ENCODE assay signal across 10 cellular contexts in the genomic region with DNA sequence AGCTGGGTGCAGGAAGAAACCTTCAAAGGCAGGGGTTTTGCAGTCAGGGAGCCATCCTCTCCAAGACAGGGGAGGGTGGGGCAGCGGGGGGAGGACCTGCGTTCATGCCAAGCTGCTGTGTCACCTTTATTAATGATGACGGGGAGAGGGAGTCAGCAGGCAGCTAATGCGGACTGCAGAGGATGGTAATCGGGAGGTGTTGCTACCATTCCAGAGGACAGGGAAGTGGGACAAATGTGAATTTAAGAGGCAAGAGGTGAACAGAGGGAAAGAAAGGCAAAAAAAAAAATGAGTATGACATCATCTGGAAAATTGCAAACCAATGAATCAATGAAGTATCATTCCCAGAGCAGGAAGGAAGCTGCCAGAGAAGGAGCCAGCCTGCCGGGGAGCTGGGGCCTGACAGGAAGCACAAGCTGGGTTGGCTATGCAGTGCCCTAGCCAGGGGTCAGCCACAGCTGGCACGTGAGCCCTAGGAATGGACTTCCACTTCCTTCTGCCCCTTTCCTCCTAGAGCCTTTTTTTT. TPM values are rescaled to one million over a fixed set of nuclear protein-coding genes. Genes with fewer than 3 reads are reported as not detected.
DNase-seq lines count a peak whose midpoint lies in the region; ATAC-seq and TF ChIP-seq lines count a peak whose summit lies in the region.
"Had no signal": no experiment of that assay in that cellular context is flagged by ENCODE, and none has a peak within 500 bp of the region (broad histone marks: within the 10 kb centered on the region; RNA-seq: fewer than 3 reads in every experiment).

No MANE protein-coding gene starts in this region.

- H3K4me1 ChIP-seq in HCT116 (ENCODE audit: control insufficient read depth in 1 of 2, insufficient read depth in 2 of 2, low read length in 2 of 2) (peaks cover 0 to 9% of the 10 kb centered on the region in 2 experiments; a peak in 2 of 4 replicates), right cardiac atrium (ENCODE audit: control insufficient read depth, insufficient read depth, low read length) (peaks cover 1% of the 10 kb centered on the region)

- H3K36me3 Mint-ChIP-seq in WTC11 (no peaks in the 10 kb centered on the region), glutamatergic neuron (ENCODE audit: unreplicated experiment) (no peaks in the 10 kb centered on the region)
- peaks cover 48% of the 10 kb centered on the region for H3K36me3 Mint-ChIP-seq in stimulated activated memory B cell treated with anti-CD40 and anti-IgM and Interleukin-4, amounts not matched to agents 10 μg/mL and 1 μg/mL and 100 μg/mL, for 72 hours

- no TSS peak for BruUV-seq in HCT116 (replicated peaks; lab: Mats Ljungman, UMichigan)

- H3K36me3 ChIP-seq in HCT116 (ENCODE audit: control insufficient read depth in 1 of 2, insufficient read depth in 2 of 2, low read length in 2 of 2): no peaks in the 10 kb centered on the region
- H3K36me3 ChIP-seq: HAP-1 had no signal

- intact Hi-C loops in HCT116 (cut with micrococcal nuclease): no loop called here
- intact Hi-C loops in right cardiac atrium (cut with DNase I): no loop called here

- RAD21 ChIA-PET in HCT116 (lab: Charles Lee; ENCODE audit: low non-redundant PET in 1 of 2, low total read pairs in 2 of 2, uncharacterized antibody in 2 of 2, unreplicated experiment in 2 of 2): no interaction called here

- TF ChIP-seq RAD21 in HCT116 (IDR thresholded peaks at IDR 0.05; ENCODE audit: low read depth): no peak

- H3K9me3 ChIP-seq in HCT116 (ENCODE audit: control insufficient read depth in 1 of 2, insufficient read depth in 1 of 2, low read depth in 1 of 2, low read length in 2 of 2): no peaks in the 10 kb centered on the region
- no peaks in the 10 kb centered on the region for H3K9me3 ChIP-seq in right cardiac atrium (ENCODE audit: control insufficient read depth, low read length)
- H3K9me3 ChIP-seq: HAP-1 had no signal

- no peak for DNase-seq in HCT116 (ENCODE audit: low read depth, low spot score)
- DNase-seq in WTC11 (ENCODE audit: low spot score): no peak
- peak; percentile 33 to 76 (median 66) for DNase-seq in right cardiac atrium
- DNase-seq in stimulated activated naive CD8-positive, alpha-beta T cell treated with anti-CD3 and anti-CD28 coated beads, Interleukin-15, amount 100 ng/mL, for 72 hours: no peak
- no peak for DNase-seq in NOMO-1 treated with DMSO at 0.1 percent for 48 hours (lab: John Stamatoyannopoulos, UW; ENCODE audit: unreplicated experiment)
- DNase-seq in glutamatergic neuron: no peak
- DNase-seq: activated CD8-positive, alpha-beta memory T cell treated with anti-CD3 and anti-CD28 coated beads, Interleukin-2, amount 10 ng/mL, durations not matched to agents 7 days and 5 days had no signal

- H3K27ac Mint-ChIP-seq in WTC11 (no peak overlapping the region), glutamatergic neuron (ENCODE audit: unreplicated experiment) (no peak overlapping the region)
- H3K27ac Mint-ChIP-seq in stimulated activated memory B cell treated with anti-CD40 and anti-IgM and Interleukin-4, amounts not matched to agents 10 μg/mL and 1 μg/mL and 100 μg/mL, for 72 hours: peak overlapping the region; percentile 42
- no peak overlapping the region for H3K27ac Mint-ChIP-seq in stimulated activated naive CD8-positive, alpha-beta T cell treated with anti-CD3 and anti-CD28 coated beads, Interleukin-15, amount 100 ng/mL, for 72 hours
- H3K27ac Mint-ChIP-seq: activated CD8-positive, alpha-beta memory T cell treated with anti-CD3 and anti-CD28 coated beads, Interleukin-2, amount 10 ng/mL, durations not matched to agents 7 days and 5 days had no signal

- no peak overlapping the region for H3K9ac ChIP-seq in HCT116 (ENCODE audit: low read length)

- POLR2A ChIA-PET in HCT116 (lab: Charles Lee): no interaction called here
- POLR2A ChIA-PET in WTC11 (lab: Charles Lee): interaction anchor here (1.4 kb wide), 1 partner anchor 22 kb away, joined by 4 read pairs; no protein-coding TSS in a partner anchor

- ATAC-seq in HCT116 (peak; percentile 44; the same call in 1 of the 2 replicates), WTC11 (peak; percentile 53), right cardiac atrium (peak; percentile 51 to 80), GM19351 (IDR thresholded peaks at IDR 0.05; ENCODE audit: unreplicated experiment) (no peak)
- no peak for ATAC-seq in stimulated activated memory B cell treated with anti-CD40 and anti-IgM and Interleukin-4, amounts not matched to agents 10 μg/mL and 1 μg/mL and 100 μg/mL, for 72 hours
- ATAC-seq in stimulated activated naive CD8-positive, alpha-beta T cell treated with anti-CD3 and anti-CD28 coated beads, Interleukin-15, amount 100 ng/mL, for 72 hours: no peak
- ATAC-seq: activated CD8-positive, alpha-beta memory T cell treated with anti-CD3 and anti-CD28 coated beads, Interleukin-2, amount 10 ng/mL, durations not matched to agents 7 days and 5 days had no signal

- H3K79me2 ChIP-seq in HCT116 (ENCODE audit: insufficient read depth, low read length): no peaks in the 10 kb centered on the region

- TF ChIP-seq POLR2A in HCT116 (IDR thresholded peaks at IDR 0.05; ENCODE audit: borderline replicate concordance, extremely low read depth, insufficient read depth, insufficient read length): no peak

- TF ChIP-seq CTCF in HCT116 (IDR thresholded peaks at IDR 0.05 in 2 of 3, conservative IDR thresholded peaks at IDR 0.05 in 1 of 3; ENCODE audit: borderline replicate concordance in 1 of 3, insufficient read depth in 1 of 3, low read depth in 2 of 3, low read length in 2 of 3) (no peak), WTC11 (IDR thresholded peaks at IDR 0.05) (no peak), glutamatergic neuron (IDR thresholded peaks at IDR 0.05; ENCODE audit: partially characterized antibody, unreplicated experiment) (no peak)

- no peak overlapping the region for H2AFZ ChIP-seq in HCT116 (ENCODE audit: low read depth, low read length, poor library complexity, severe bottlenecking)

- peak overlapping the region; percentile 36; the same call in 1 of the 2 replicates for H3K4me2 ChIP-seq in HCT116 (ENCODE audit: low read length)

- H3K4me1 Mint-ChIP-seq in WTC11 (peaks cover 9% of the 10 kb centered on the region), glutamatergic neuron (ENCODE audit: low read depth, unreplicated experiment) (peaks cover 2% of the 10 kb centered on the region)
- peaks cover 18% of the 10 kb centered on the region for H3K4me1 Mint-ChIP-seq in stimulated activated memory B cell treated with anti-CD40 and anti-IgM and Interleukin-4, amounts not matched to agents 10 μg/mL and 1 μg/mL and 100 μg/mL, for 72 hours
- no peaks in the 10 kb centered on the region for H3K4me1 Mint-ChIP-seq in stimulated activated naive CD8-positive, alpha-beta T cell treated with anti-CD3 and anti-CD28 coated beads, Interleukin-15, amount 100 ng/mL, for 72 hours
- H3K4me1 Mint-ChIP-seq: activated CD8-positive, alpha-beta memory T cell treated with anti-CD3 and anti-CD28 coated beads, Interleukin-2, amount 10 ng/mL, durations not matched to agents 7 days and 5 days had no signal

- H3K27me3 Mint-ChIP-seq in WTC11 (ENCODE audit: low read depth) (peaks cover 6% of the 10 kb centered on the region), glutamatergic neuron (ENCODE audit: unreplicated experiment) (peaks cover 4% of the 10 kb centered on the region)
- no peaks in the 10 kb centered on the region for H3K27me3 Mint-ChIP-seq in stimulated activated memory B cell treated with anti-CD40 and anti-IgM and Interleukin-4, amounts not matched to agents 10 μg/mL and 1 μg/mL and 100 μg/mL, for 72 hours
- H3K27me3 Mint-ChIP-seq in stimulated activated naive CD8-positive, alpha-beta T cell treated with anti-CD3 and anti-CD28 coated beads, Interleukin-15, amount 100 ng/mL, for 72 hours: no peaks in the 10 kb centered on the region
- H3K27me3 Mint-ChIP-seq: activated CD8-positive, alpha-beta memory T cell treated with anti-CD3 and anti-CD28 coated beads, Interleukin-2, amount 10 ng/mL, durations not matched to agents 7 days and 5 days had no signal

- H3K27me3 ChIP-seq in HCT116 (ENCODE audit: insufficient read depth, low read length) (peaks cover 65% of the 10 kb centered on the region), right cardiac atrium (ENCODE audit: control insufficient read depth, insufficient read depth) (no peaks in the 10 kb centered on the region)

- H3K9me3 Mint-ChIP-seq in WTC11: no peaks in the 10 kb centered on the region
- no peaks in the 10 kb centered on the region for H3K9me3 Mint-ChIP-seq in stimulated activated memory B cell treated with anti-CD40 and anti-IgM and Interleukin-4, amounts not matched to agents 10 μg/mL and 1 μg/mL and 100 μg/mL, for 72 hours
- no peaks in the 10 kb centered on the region for H3K9me3 Mint-ChIP-seq in stimulated activated naive CD8-positive, alpha-beta T cell treated with anti-CD3 and anti-CD28 coated beads, Interleukin-15, amount 100 ng/mL, for 72 hours
- peaks cover 2% of the 10 kb centered on the region for H3K9me3 Mint-ChIP-seq in glutamatergic neuron (ENCODE audit: unreplicated experiment)

- WGBS in right cardiac atrium: 41% methylated on average over 7 of the region's 7 CpGs

- CTCF ChIA-PET in HCT116 (lab: Charles Lee): interaction anchor here (1.8 kb wide), 1 partner anchor 10 kb away, joined by 12 read pairs; a partner anchor contains a TSS
- CTCF ChIA-PET in WTC11 (lab: Charles Lee): interaction anchor here (0.7 to 2.0 kb wide), 7 partner anchors 10 to 564 kb away, joined by 3 to 48 read pairs (median 5); a partner anchor contains a TSS

- no peak overlapping the region for H3K4me3 Mint-ChIP-seq in WTC11
- H3K4me3 Mint-ChIP-seq in stimulated activated memory B cell treated with anti-CD40 and anti-IgM and Interleukin-4, amounts not matched to agents 10 μg/mL and 1 μg/mL and 100 μg/mL, for 72 hours: no peak overlapping the region
- no peak overlapping the region for H3K4me3 Mint-ChIP-seq in stimulated activated naive CD8-positive, alpha-beta T cell treated with anti-CD3 and anti-CD28 coated beads, Interleukin-15, amount 100 ng/mL, for 72 hours
- H3K4me3 Mint-ChIP-seq in glutamatergic neuron (ENCODE audit: unreplicated experiment): no peak overlapping the region
- H3K4me3 Mint-ChIP-seq: activated CD8-positive, alpha-beta memory T cell treated with anti-CD3 and anti-CD28 coated beads, Interleukin-2, amount 10 ng/mL, durations not matched to agents 7 days and 5 days had no signal

- no peak overlapping the region for H3K27ac ChIP-seq in HCT116 (ENCODE audit: low read depth, low read length)
- no peak overlapping the region for H3K27ac ChIP-seq in right cardiac atrium (ENCODE audit: low read length)

- no peaks in the 10 kb centered on the region for H4K20me1 ChIP-seq in HCT116 (ENCODE audit: insufficient read depth)

- H3K4me3 ChIP-seq in HCT116 (replicated peaks in 1 of 2; ENCODE audit: low read depth in 1 of 2, low read length in 2 of 2) (no peak overlapping the region), right cardiac atrium (ENCODE audit: low read length) (no peak overlapping the region)
- H3K4me3 ChIP-seq: HAP-1 had no signal

- no peaks in the 10 kb centered on the region for H3K9me2 ChIP-seq in HCT116 (ENCODE audit: insufficient read depth)

RNA-seq across cellular contexts. Expression of a gene that starts 9.3 kb away (rescaled TPM):
- total RNA-seq in HCT116 (2021; ENCODE audit: unreplicated experiment): not detected
- polyA plus RNA-seq in HCT116 (2012): not detected in 2 replicates
- not detected in 3 replicates for total RNA-seq in WTC11 (2021)
- 1 to 10 TPM in 1 of 4 donors, under 1 TPM in 3; 0.14 to 1.4 (median 0.41) TPM for total RNA-seq in right cardiac atrium
- polyA plus RNA-seq in right cardiac atrium: 0.20 TPM
- not detected for total RNA-seq in glutamatergic neuron (ENCODE audit: unreplicated experiment)
- total RNA-seq: activated CD8-positive, alpha-beta memory T cell treated with anti-CD3 and anti-CD28 coated beads, Interleukin-2, amount 10 ng/mL, durations not matched to agents 7 days and 5 days had no signal

Comparison
In these comparisons a context has a peak if more than half of its experiments do, and no peak if none do; other contexts are left out.
1. ATAC-seq: peak in HCT116 (single experiment), WTC11 (single experiment) and right cardiac atrium (2 of 2); none in stimulated activated memory B cell treated with anti-CD40 and anti-IgM and Interleukin-4, amounts not matched to agents 10 μg/mL and 1 μg/mL and 100 μg/mL, for 72 hours (single experiment), stimulated activated naive CD8-positive, alpha-beta T cell treated with anti-CD3 and anti-CD28 coated beads, Interleukin-15, amount 100 ng/mL, for 72 hours (single experiment) and GM19351 (single experiment).
2. DNase-seq: peak in right cardiac atrium (3 of 3); none in HCT116 (single experiment), WTC11 (single experiment), stimulated activated naive CD8-positive, alpha-beta T cell treated with anti-CD3 and anti-CD28 coated beads, Interleukin-15, amount 100 ng/mL, for 72 hours (0 of 2), NOMO-1 treated with DMSO at 0.1 percent for 48 hours (single experiment) and glutamatergic neuron (single experiment).